23 cellular contexts compared by ENCODE assay signal in the genomic region with DNA sequence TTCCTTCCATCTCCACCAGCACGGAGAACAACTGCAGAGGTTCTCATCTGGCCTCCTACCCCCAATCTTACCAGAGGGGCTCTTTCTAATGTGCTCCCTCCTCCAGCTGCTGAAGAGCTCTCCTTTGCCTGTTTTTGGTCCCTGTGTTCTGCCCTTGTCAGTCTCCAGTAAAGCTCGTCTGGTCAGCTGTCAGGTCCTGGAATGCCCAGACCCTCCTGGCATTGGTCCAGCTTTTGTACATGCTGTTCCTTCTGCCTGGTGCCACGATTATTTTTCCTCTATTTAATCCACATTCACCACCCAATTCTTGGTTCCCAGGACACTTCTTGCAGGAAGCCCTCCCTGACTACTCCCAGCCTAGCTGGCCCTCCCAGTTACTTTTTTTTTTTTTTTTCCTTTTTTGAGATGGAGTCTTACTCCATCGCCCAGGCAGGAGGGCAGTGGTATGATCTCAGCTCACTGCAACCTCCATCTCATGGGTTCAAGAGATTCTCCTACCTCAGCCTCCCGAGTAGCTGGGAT.
"Had no signal": no experiment of that assay in that cellular context is flagged by ENCODE, and none has a peak within 500 bp of the region (broad histone marks: within the 10 kb centered on the region; RNA-seq: fewer than 3 reads in every experiment).

No MANE protein-coding gene starts in this region.

- H3K27me3 Mint-ChIP-seq: activated CD4-positive, alpha-beta memory T cell treated with anti-CD3 and anti-CD28 coated beads, Interleukin-2, amount 10 ng/mL, durations not matched to agents 7 days and 5 days; activated CD4-positive, alpha-beta T cell treated with anti-CD3 and anti-CD28 coated beads, Interleukin-2, amount 10 ng/mL, durations not matched to agents 24 days and 14 days; stimulated activated naive CD8-positive, alpha-beta T cell treated with anti-CD3 and anti-CD28 coated beads, Interleukin-15, Interleukin-2, amounts not matched to agents 100 ng/mL and 50 ng/mL, for 24 hours had no signal

- ATAC-seq: esophagus mucosa, left lung, pancreas, psoas muscle had no signal

- H3K9me3 Mint-ChIP-seq: activated CD4-positive, alpha-beta memory T cell treated with anti-CD3 and anti-CD28 coated beads, Interleukin-2, amount 10 ng/mL, durations not matched to agents 7 days and 5 days; activated CD4-positive, alpha-beta T cell treated with anti-CD3 and anti-CD28 coated beads, Interleukin-2, amount 10 ng/mL, durations not matched to agents 24 days and 14 days; activated T-helper 2 cell treated with anti-CD3 and anti-CD28 coated beads, Interferon-gamma antibody, Interleukin-2, Interleukin-4, amounts not matched to agents 10 μg/mL and 5 μg/mL and 100 μg/mL, durations not matched to agents 14 hours and 24 hours and 36 hours; brain; nephron progenitor cell; stimulated activated naive CD8-positive, alpha-beta T cell treated with anti-CD3 and anti-CD28 coated beads, Interleukin-15, Interleukin-2, amounts not matched to agents 100 ng/mL and 50 ng/mL, for 24 hours had no signal

- H3K27ac Mint-ChIP-seq: activated CD4-positive, alpha-beta memory T cell treated with anti-CD3 and anti-CD28 coated beads, Interleukin-2, amount 10 ng/mL, durations not matched to agents 7 days and 5 days; activated CD4-positive, alpha-beta T cell treated with anti-CD3 and anti-CD28 coated beads, Interleukin-2, amount 10 ng/mL, durations not matched to agents 24 days and 14 days; activated T-helper 2 cell treated with anti-CD3 and anti-CD28 coated beads, Interferon-gamma antibody, Interleukin-2, Interleukin-4, amounts not matched to agents 10 μg/mL and 5 μg/mL and 100 μg/mL, durations not matched to agents 14 hours and 24 hours and 36 hours; nephron progenitor cell; stimulated activated naive CD8-positive, alpha-beta T cell treated with anti-CD3 and anti-CD28 coated beads, Interleukin-15, Interleukin-2, amounts not matched to agents 100 ng/mL and 50 ng/mL, for 24 hours had no signal

- H3K27ac ChIP-seq: hepatocyte, left lung, pancreas, psoas muscle, right atrium auricular region, tibial artery had no signal

- H3K9me3 ChIP-seq: left lung, pancreas, psoas muscle, right atrium auricular region, tibial artery had no signal

- DNase-seq: activated CD4-positive, alpha-beta memory T cell treated with anti-CD3 and anti-CD28 coated beads, Interleukin-2, amount 10 ng/mL, durations not matched to agents 7 days and 5 days; activated CD4-positive, alpha-beta T cell treated with anti-CD3 and anti-CD28 coated beads, Interleukin-2, amount 10 ng/mL, durations not matched to agents 24 days and 14 days; activated naive CD4-positive, alpha-beta T cell; aorta; caudate nucleus; dermis blood vessel endothelial cell; effector CD8-positive, alpha-beta T cell; foreskin melanocyte; glutamatergic neuron; kidney glomerular epithelial cell; nephron progenitor cell; stimulated activated CD4-positive, alpha-beta T cell treated with anti-CD3 and anti-CD28 coated beads, Interleukin-4, amount 100 ng/mL, for 24 hours; SW 1271; tibial artery had no signal

- H3K27me3 ChIP-seq: hepatocyte, left lung, pancreas, right atrium auricular region, tibial artery had no signal

- H3K4me3 ChIP-seq: hepatocyte, left lung, pancreas, psoas muscle, right atrium auricular region, tibial artery had no signal

- H3K4me3 Mint-ChIP-seq: activated CD4-positive, alpha-beta memory T cell treated with anti-CD3 and anti-CD28 coated beads, Interleukin-2, amount 10 ng/mL, durations not matched to agents 7 days and 5 days; activated CD4-positive, alpha-beta T cell treated with anti-CD3 and anti-CD28 coated beads, Interleukin-2, amount 10 ng/mL, durations not matched to agents 24 days and 14 days; brain; nephron progenitor cell; stimulated activated naive CD8-positive, alpha-beta T cell treated with anti-CD3 and anti-CD28 coated beads, Interleukin-15, Interleukin-2, amounts not matched to agents 100 ng/mL and 50 ng/mL, for 24 hours had no signal
